Comparison of ENCODE assay signal across 1 cellular context in the genomic region with DNA sequence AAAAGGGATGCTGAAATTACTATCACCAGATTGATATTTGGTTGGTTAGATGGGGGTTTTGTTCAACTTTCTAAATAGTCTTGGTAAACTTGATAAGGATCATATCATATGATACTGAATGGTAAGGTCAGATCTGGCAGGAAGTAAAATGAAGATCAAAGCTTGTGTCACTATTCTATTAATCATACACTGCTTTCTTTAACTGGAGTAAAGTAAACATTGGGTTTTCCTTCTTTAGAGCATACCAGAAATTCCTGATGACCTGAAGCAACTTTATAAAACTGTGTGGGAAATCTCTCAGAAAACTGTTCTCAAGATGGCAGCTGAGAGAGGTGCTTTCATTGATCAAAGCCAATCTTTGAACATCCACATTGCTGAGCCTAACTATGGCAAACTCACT.
TF ChIP-seq lines count a peak whose summit lies in the region.

No MANE protein-coding gene starts in this region.

TF ChIP-seq in IMR-90, 13 proteins besides CTCF, POLR2A, EP300 and RAD21:
- TF ChIP-seq FOS (IDR thresholded peaks at IDR 0.05; ENCODE audit: low read depth, low read length) (no peak), CEBPB (IDR thresholded peaks at IDR 0.05; ENCODE audit: low read depth, low read length) (no peak), MAFK (IDR thresholded peaks at IDR 0.05; ENCODE audit: low read depth, low read length) (no peak), RCOR1 (IDR thresholded peaks at IDR 0.05; ENCODE audit: insufficient replicate concordance, low read length) (no peak), NFE2L2 (IDR thresholded peaks at IDR 0.05; ENCODE audit: low read depth, low read length) (no peak), RFX5 (IDR thresholded peaks at IDR 0.05; ENCODE audit: low read depth, low read length) (no peak), CHD1 (IDR thresholded peaks at IDR 0.05; ENCODE audit: low read depth, low read length) (no peak), MXI1 (IDR thresholded peaks at IDR 0.05; ENCODE audit: borderline replicate concordance, low read depth, low read length) (no peak), SMC3 (IDR thresholded peaks at IDR 0.05; ENCODE audit: low read depth, low read length) (no peak), BHLHE40 (IDR thresholded peaks at IDR 0.05; ENCODE audit: low read depth, low read length) (no peak), MAZ (IDR thresholded peaks at IDR 0.05; ENCODE audit: borderline replicate concordance, low read depth, low read length) (no peak)
- TF ChIP-seq, protein P1, sequence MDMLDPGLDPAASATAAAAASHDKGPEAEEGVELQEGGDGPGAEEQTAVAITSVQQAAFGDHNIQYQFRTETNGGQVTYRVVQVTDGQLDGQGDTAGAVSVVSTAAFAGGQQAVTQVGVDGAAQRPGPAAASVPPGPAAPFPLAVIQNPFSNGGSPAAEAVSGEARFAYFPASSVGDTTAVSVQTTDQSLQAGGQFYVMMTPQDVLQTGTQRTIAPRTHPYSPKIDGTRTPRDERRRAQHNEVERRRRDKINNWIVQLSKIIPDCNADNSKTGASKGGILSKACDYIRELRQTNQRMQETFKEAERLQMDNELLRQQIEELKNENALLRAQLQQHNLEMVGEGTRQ (IDR thresholded peaks at IDR 0.05; ENCODE audit: low read depth, low read length), result no peak
- TF ChIP-seq, protein P2, sequence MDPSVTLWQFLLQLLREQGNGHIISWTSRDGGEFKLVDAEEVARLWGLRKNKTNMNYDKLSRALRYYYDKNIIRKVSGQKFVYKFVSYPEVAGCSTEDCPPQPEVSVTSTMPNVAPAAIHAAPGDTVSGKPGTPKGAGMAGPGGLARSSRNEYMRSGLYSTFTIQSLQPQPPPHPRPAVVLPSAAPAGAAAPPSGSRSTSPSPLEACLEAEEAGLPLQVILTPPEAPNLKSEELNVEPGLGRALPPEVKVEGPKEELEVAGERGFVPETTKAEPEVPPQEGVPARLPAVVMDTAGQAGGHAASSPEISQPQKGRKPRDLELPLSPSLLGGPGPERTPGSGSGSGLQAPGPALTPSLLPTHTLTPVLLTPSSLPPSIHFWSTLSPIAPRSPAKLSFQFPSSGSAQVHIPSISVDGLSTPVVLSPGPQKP (IDR thresholded peaks at IDR 0.05; ENCODE audit: borderline replicate concordance, low read depth, low read length), result no peak
